Comparison of ENCODE assay signal across 30 cellular contexts in the genomic region with DNA sequence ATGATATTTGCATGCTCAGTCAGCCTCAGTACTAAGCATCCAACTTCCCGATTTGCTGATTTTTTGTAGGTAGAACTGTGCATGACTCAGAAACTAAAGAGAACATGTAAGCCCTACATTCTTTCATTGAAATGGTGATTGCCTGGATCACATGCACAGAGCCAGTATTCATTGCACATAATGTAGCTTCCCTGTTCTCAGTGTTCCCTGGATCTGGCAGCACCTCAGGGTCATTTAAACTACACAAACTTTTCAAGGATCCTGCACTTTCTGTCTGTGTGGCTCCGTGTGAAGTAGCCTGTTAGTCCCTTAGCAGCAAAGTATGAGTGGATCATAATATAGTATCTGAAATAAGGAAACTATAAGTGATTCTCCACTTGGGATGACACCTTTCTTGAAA.
"Had no signal": no experiment of that assay in that cellular context is flagged by ENCODE, and none has a peak within 500 bp of the region (broad histone marks: within the 10 kb centered on the region; RNA-seq: fewer than 3 reads in every experiment).

No MANE protein-coding gene starts in this region.

- DNase-seq: activated CD4-positive, alpha-beta memory T cell treated with anti-CD3 and anti-CD28 coated beads, Interleukin-2, amount 10 ng/mL, durations not matched to agents 7 days and 5 days; activated CD4-positive, alpha-beta T cell treated with anti-CD3 and anti-CD28 coated beads for 36 hours; activated CD4-positive, alpha-beta T cell treated with anti-CD3 and anti-CD28 coated beads, Interleukin-2, amount 50 U/mL, for 1 hour; activated gamma-delta T cell; activated naive CD4-positive, alpha-beta T cell treated with anti-CD3 and anti-CD28 coated beads for 36 hours; activated T-cell treated with anti-CD3 and anti-CD28 coated beads for 4 hours; activated T-cell treated with anti-CD3 and anti-CD28 coated beads, Interleukin-2, amount 50 U/mL, for 48 hours; anterior cingulate cortex; brain microvascular endothelial cell; Kasumi-1; KBM-7; NCI-H1048; NCI-H1930; NCI-H2171 treated with DMSO at 0.1 percent for 48 hours; NCI-H226; NCI-H510A; NCI-H69; NK-92 treated with Interleukin-12 subunit alpha and Interleukin-12 subunit beta, amount 100 ng/mL, for 24 hours; OCI-M1; RPMI8226; T-cell; T-helper 2 cell; T1000 had no signal

- H3K9me3 Mint-ChIP-seq: activated CD4-positive, alpha-beta memory T cell treated with anti-CD3 and anti-CD28 coated beads, Interleukin-2, amount 10 ng/mL, durations not matched to agents 7 days and 5 days; activated naive CD4-positive, alpha-beta T cell treated with anti-CD3 and anti-CD28 coated beads for 36 hours; activated T-helper 17 cell treated with anti-CD3 and anti-CD28 coated beads, Interleukin-2, amount 50 U/mL, for 72 hours; T-cell had no signal

- ATAC-seq: activated CD4-positive, alpha-beta T cell treated with anti-CD3 and anti-CD28 coated beads for 36 hours; activated T-helper 17 cell treated with anti-CD3 and anti-CD28 coated beads, Interleukin-2, amount 50 U/mL, for 72 hours; Panc1; Right ventricle myocardium inferior; T-cell had no signal

- FAIRE-seq: TTC549 had no signal

- H3K4me3 ChIP-seq: SK-N-MC had no signal

- H3K27me3 ChIP-seq: brain microvascular endothelial cell had no signal

- H3K36me3 Mint-ChIP-seq: T-cell had no signal

- H3K27ac Mint-ChIP-seq: activated CD4-positive, alpha-beta memory T cell treated with anti-CD3 and anti-CD28 coated beads, Interleukin-2, amount 10 ng/mL, durations not matched to agents 7 days and 5 days; activated CD4-positive, alpha-beta T cell treated with anti-CD3 and anti-CD28 coated beads for 36 hours; activated naive CD4-positive, alpha-beta T cell treated with anti-CD3 and anti-CD28 coated beads for 36 hours; activated naive CD8-positive, alpha-beta T cell; activated T-helper 17 cell treated with anti-CD3 and anti-CD28 coated beads, Interleukin-2, amount 50 U/mL, for 72 hours; T-cell had no signal

- H3K4me1 Mint-ChIP-seq: activated CD4-positive, alpha-beta memory T cell treated with anti-CD3 and anti-CD28 coated beads, Interleukin-2, amount 10 ng/mL, durations not matched to agents 7 days and 5 days; activated CD4-positive, alpha-beta T cell treated with anti-CD3 and anti-CD28 coated beads for 36 hours; activated T-helper 17 cell treated with anti-CD3 and anti-CD28 coated beads, Interleukin-2, amount 50 U/mL, for 72 hours; T-cell had no signal

- H3K27ac ChIP-seq: brain microvascular endothelial cell, SK-N-MC, VCaP had no signal

- H3K36me3 ChIP-seq: brain microvascular endothelial cell had no signal

- H3K27me3 Mint-ChIP-seq: activated CD4-positive, alpha-beta memory T cell treated with anti-CD3 and anti-CD28 coated beads, Interleukin-2, amount 10 ng/mL, durations not matched to agents 7 days and 5 days; activated CD4-positive, alpha-beta T cell treated with anti-CD3 and anti-CD28 coated beads for 36 hours; activated naive CD8-positive, alpha-beta T cell; activated T-helper 17 cell treated with anti-CD3 and anti-CD28 coated beads, Interleukin-2, amount 50 U/mL, for 72 hours; T-cell had no signal

- H3K4me3 Mint-ChIP-seq: activated CD4-positive, alpha-beta memory T cell treated with anti-CD3 and anti-CD28 coated beads, Interleukin-2, amount 10 ng/mL, durations not matched to agents 7 days and 5 days; activated CD4-positive, alpha-beta T cell treated with anti-CD3 and anti-CD28 coated beads for 36 hours; activated naive CD4-positive, alpha-beta T cell treated with anti-CD3 and anti-CD28 coated beads for 36 hours; activated naive CD8-positive, alpha-beta T cell; activated T-helper 17 cell treated with anti-CD3 and anti-CD28 coated beads, Interleukin-2, amount 50 U/mL, for 72 hours; T-cell had no signal
